In the genomic region with DNA sequence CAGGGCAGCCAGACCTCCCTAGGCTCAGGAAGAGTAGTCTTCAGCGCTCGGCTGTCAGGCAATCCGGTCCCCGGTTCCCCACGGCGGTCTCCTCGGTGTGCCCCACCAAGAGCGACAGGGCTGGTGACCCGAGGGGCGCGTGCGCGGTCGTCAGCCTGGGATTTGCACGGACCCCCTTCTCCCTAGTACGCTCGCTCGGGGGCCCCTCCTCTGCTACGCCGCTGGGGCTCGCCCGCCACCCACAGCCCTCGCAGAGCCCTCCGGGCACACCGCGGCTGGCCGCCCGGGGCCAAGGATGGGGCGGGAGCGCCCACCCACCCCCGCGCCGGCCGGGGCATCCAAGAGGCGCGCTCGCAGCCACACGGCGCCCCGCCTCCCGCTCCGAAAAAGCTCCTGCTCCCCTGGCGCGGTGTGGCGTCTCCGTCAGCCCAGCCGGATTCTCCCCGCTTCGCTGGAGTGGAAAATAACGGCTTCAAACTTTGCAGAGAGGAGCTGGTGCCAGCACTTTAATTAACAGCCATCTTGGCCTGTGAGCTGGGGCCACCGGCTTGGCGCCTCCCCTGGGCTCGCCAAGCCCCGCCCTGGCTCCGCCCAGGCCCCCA, we compare ENCODE assay signal across 9 cellular contexts. TPM values are rescaled to one million over a fixed set of nuclear protein-coding genes. Genes with fewer than 3 reads are reported as not detected.
A peak's percentile ranks its signal among the peaks of the same experiment; 100 is the strongest.
DNase-seq lines count a peak whose midpoint lies in the region; ATAC-seq, FAIRE-seq and TF ChIP-seq lines count a peak whose summit lies in the region.
"Had no signal": no experiment of that assay in that cellular context is flagged by ENCODE, and none has a peak within 500 bp of the region (broad histone marks: within the 10 kb centered on the region; RNA-seq: fewer than 3 reads in every experiment).

No MANE protein-coding gene starts in this region.

- H3K4me3 ChIP-seq in BLaER1 (peak overlapping the region; percentile 72), iPS-15b (ENCODE audit: low read depth, low read length) (peak overlapping the region; percentile 60)

- H3K27ac Mint-ChIP-seq in stimulated activated effector memory CD8-positive, alpha-beta T cell treated with anti-CD3 and anti-CD28 coated beads, Interleukin-12 subunit alpha, Interleukin-12 subunit beta, amount 100 ng/mL, for 72 hours, result no peak overlapping the region
- H3K27ac Mint-ChIP-seq in Calu3 (ENCODE audit: unreplicated experiment), result no peak overlapping the region

- no TSS peak for BruUV-seq in Calu3 (replicated peaks; lab: Mats Ljungman, UMichigan)

- DNase-seq in HTR-8/SVneo (ENCODE audit: insufficient read length, low spot score) (no peak), amygdala (lab: John Stamatoyannopoulos, UW) (peak in 30 of 56 donors; percentile 5 to 65 (median 32)), Calu3 (no peak), COLO829 (ENCODE audit: low spot score) (no peak)
- DNase-seq in stimulated activated effector memory CD8-positive, alpha-beta T cell treated with anti-CD3 and anti-CD28 coated beads, Interleukin-12 subunit alpha, Interleukin-12 subunit beta, amount 100 ng/mL, for 72 hours (ENCODE audit: low spot score in 2 of 2), result no peak

- H3K4me3 Mint-ChIP-seq in stimulated activated effector memory CD8-positive, alpha-beta T cell treated with anti-CD3 and anti-CD28 coated beads, Interleukin-12 subunit alpha, Interleukin-12 subunit beta, amount 100 ng/mL, for 72 hours, result peak overlapping the region; percentile 74
- no peak overlapping the region for H3K4me3 Mint-ChIP-seq in Calu3 (ENCODE audit: low read depth, unreplicated experiment)

- TF ChIP-seq CTCF in Calu3 (IDR thresholded peaks at IDR 0.05; ENCODE audit: unreplicated experiment), result no peak

- H3K4me2 ChIP-seq in BLaER1, result peak overlapping the region; percentile 94

- H3K4me1 ChIP-seq in BLaER1 (peaks cover 72% of the 10 kb centered on the region), iPS-15b (ENCODE audit: control insufficient read depth, insufficient read depth, low read length) (peaks cover 7% of the 10 kb centered on the region)

- peaks cover 23% of the 10 kb centered on the region for H4K20me1 ChIP-seq in BLaER1

- peaks cover 5% of the 10 kb centered on the region for H3K36me3 Mint-ChIP-seq in stimulated activated effector memory CD8-positive, alpha-beta T cell treated with anti-CD3 and anti-CD28 coated beads, Interleukin-12 subunit alpha, Interleukin-12 subunit beta, amount 100 ng/mL, for 72 hours
- no peaks in the 10 kb centered on the region for H3K36me3 Mint-ChIP-seq in Calu3 (ENCODE audit: insufficient read depth, unreplicated experiment)

- intact Hi-C loops in Calu3 (cut with micrococcal nuclease; ENCODE audit: unreplicated experiment), result no loop called here

- no peak for ATAC-seq in stimulated activated effector memory CD8-positive, alpha-beta T cell treated with anti-CD3 and anti-CD28 coated beads, Interleukin-12 subunit alpha, Interleukin-12 subunit beta, amount 100 ng/mL, for 72 hours
- ATAC-seq in GM18498 (IDR thresholded peaks at IDR 0.05; ENCODE audit: unreplicated experiment), result no peak

- H3K9me3 ChIP-seq in BLaER1, result no peaks in the 10 kb centered on the region
- H3K9me3 ChIP-seq in iPS-15b (ENCODE audit: control insufficient read depth, insufficient read depth, low read length), result no peaks in the 10 kb centered on the region

- H3K9ac ChIP-seq in BLaER1, result peak overlapping the region; percentile 77
- no peak overlapping the region for H3K9ac ChIP-seq in iPS-15b (ENCODE audit: low read depth, low read length)

- FAIRE-seq in HTR-8/SVneo (lab: Jason Lieb, UNC), result peak; percentile 72

- H3K36me3 ChIP-seq in BLaER1, result no peaks in the 10 kb centered on the region
- no peaks in the 10 kb centered on the region for H3K36me3 ChIP-seq in iPS-15b (ENCODE audit: control insufficient read depth, insufficient read depth, low read length)

- H3K9me3 Mint-ChIP-seq in stimulated activated effector memory CD8-positive, alpha-beta T cell treated with anti-CD3 and anti-CD28 coated beads, Interleukin-12 subunit alpha, Interleukin-12 subunit beta, amount 100 ng/mL, for 72 hours, result no peaks in the 10 kb centered on the region
- H3K9me3 Mint-ChIP-seq in Calu3 (ENCODE audit: low read depth, unreplicated experiment), result no peaks in the 10 kb centered on the region

- H3K27me3 ChIP-seq in BLaER1 (peaks cover 47% of the 10 kb centered on the region), iPS-15b (ENCODE audit: control insufficient read depth, insufficient read depth, low read length) (peaks cover 52% of the 10 kb centered on the region)

- H3K27ac ChIP-seq in BLaER1, result peak overlapping the region; percentile 84

- CTCF ChIA-PET in Calu3 (lab: Charles Lee), result interaction anchor here (2.2 kb wide), 1 partner anchor 11 kb away, joined by 11 read pairs; no protein-coding TSS in a partner anchor

- peaks cover 74% of the 10 kb centered on the region for H3K27me3 Mint-ChIP-seq in Calu3 (ENCODE audit: unreplicated experiment)

- peaks cover 40% of the 10 kb centered on the region for H3K4me1 Mint-ChIP-seq in stimulated activated effector memory CD8-positive, alpha-beta T cell treated with anti-CD3 and anti-CD28 coated beads, Interleukin-12 subunit alpha, Interleukin-12 subunit beta, amount 100 ng/mL, for 72 hours
- H3K4me1 Mint-ChIP-seq in Calu3 (ENCODE audit: low read depth, unreplicated experiment), result no peaks in the 10 kb centered on the region

RNA-seq across cellular contexts. Expression of gene C1QL1, which starts 2.1 kb away (rescaled TPM):
- total RNA-seq in Calu3 (2022), result 1.3 and 1.5 TPM in 2 replicates
- total RNA-seq: mononuclear cell had no signal

RNA-seq across cellular contexts. Expression of gene KIF18B, which starts 22.7 kb away (rescaled TPM):
- 72.8 and 84.6 TPM in 2 replicates for total RNA-seq in Calu3 (2022)

RNA-seq across cellular contexts. Expression of gene GFAP, which starts 54.9 kb away (rescaled TPM):
- total RNA-seq in Calu3 (2022), result not detected in 2 replicates

Comparison
In these comparisons a context has a peak if more than half of its experiments do, and no peak if none do; other contexts are left out.
1. DNase-seq: peak in amygdala (30 of 56); none in HTR-8/SVneo (single experiment), stimulated activated effector memory CD8-positive, alpha-beta T cell treated with anti-CD3 and anti-CD28 coated beads, Interleukin-12 subunit alpha, Interleukin-12 subunit beta, amount 100 ng/mL, for 72 hours (0 of 2), Calu3 (single experiment) and COLO829 (single experiment).